ENCODE assay signal across 10 cellular contexts in the genomic region with DNA sequence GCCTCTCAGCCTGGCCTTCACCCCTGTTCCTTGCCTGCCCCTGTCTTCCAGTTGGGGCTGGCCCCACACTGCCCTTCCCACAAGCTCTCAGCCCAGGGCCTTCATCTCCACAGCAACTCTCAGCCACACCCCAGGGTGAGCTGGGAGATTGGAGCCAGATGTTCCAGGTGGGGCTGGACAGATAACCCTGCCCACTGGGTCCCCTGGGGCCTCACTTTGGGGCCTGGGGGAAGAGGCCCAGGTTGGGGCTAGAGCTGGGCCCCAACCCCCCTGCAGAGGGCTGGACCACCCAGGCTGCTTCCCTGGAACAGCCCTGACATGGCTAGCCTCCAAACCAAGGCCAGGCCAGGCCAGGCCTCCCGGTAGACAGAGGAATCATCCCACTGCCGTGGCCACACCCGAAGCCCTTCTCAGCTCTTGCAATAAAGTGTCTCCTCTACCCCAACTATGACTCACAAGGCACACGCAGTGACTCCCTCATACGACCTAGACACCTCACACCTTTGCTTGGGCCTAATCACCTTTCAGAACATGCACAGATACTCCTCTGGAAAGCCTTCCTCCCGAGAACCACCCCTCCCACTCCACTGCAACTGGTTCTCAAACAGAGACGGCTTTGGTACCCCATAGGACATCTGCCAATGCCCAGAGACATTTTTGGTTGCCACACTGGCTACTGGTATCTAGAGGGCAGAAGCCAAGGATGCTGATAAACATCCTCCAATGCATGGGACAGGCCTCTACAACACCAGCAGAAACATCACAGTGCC. TPM values are rescaled to one million over a fixed set of nuclear protein-coding genes. Genes with fewer than 3 reads are reported as not detected.
DNase-seq lines count a peak whose midpoint lies in the region; ATAC-seq, FAIRE-seq and TF ChIP-seq lines count a peak whose summit lies in the region.
"Had no signal": no experiment of that assay in that cellular context is flagged by ENCODE, and none has a peak within 500 bp of the region (broad histone marks: within the 10 kb centered on the region; RNA-seq: fewer than 3 reads in every experiment).

No MANE protein-coding gene starts in this region.

- intact Hi-C loops in mammary epithelial cell (cut with micrococcal nuclease): loop anchor here (1.0 to 2.0 kb wide), 2 partner anchors 22 to 86 kb away; a partner anchor contains a TSS

- H3K9ac ChIP-seq in mammary epithelial cell (ENCODE audit: insufficient read depth, low read length): peak overlapping the region; percentile 59
- H3K9ac ChIP-seq: KMS-11 had no signal

- H3K4me2 ChIP-seq in mammary epithelial cell (ENCODE audit: insufficient read depth, low read depth, low read length): peak overlapping the region; percentile 73
- H3K4me2 ChIP-seq: KMS-11 had no signal

- H3K36me3 ChIP-seq in Peyer's patch (no peaks in the 10 kb centered on the region), mammary epithelial cell (ENCODE audit: insufficient read depth, low read length) (peaks cover 30% of the 10 kb centered on the region)

- dilution Hi-C loops in mammary epithelial cell (cut with HindIII; ENCODE audit: low sequenced_read_pairs): no loop called here

- in situ Hi-C loops in mammary epithelial cell (cut with MboI; ENCODE audit: low sequenced_read_pairs in 2 of 2): no loop called here

- TF ChIP-seq CTCF in GM12865 (IDR thresholded peaks at IDR 0.05; ENCODE audit: insufficient read depth, low read depth, low read length, missing control alignments) (no peak), Peyer's patch (IDR thresholded peaks at IDR 0.05) (no peak), mammary epithelial cell (conservative IDR thresholded peaks at IDR 0.05 in 1 of 2, IDR thresholded peaks at IDR 0.05 in 1 of 2; ENCODE audit: extremely low read depth in 1 of 2, insufficient read depth in 1 of 2, low read depth in 1 of 2, low read length in 2 of 2) (no peak), nephron (IDR thresholded peaks at IDR 0.05; ENCODE audit: unreplicated experiment in 3 of 3) (no peak)

- H3K4me1 ChIP-seq in Peyer's patch (peaks cover under 1 to 67% (median 65%) of the 10 kb centered on the region in 4 donors), mammary epithelial cell (ENCODE audit: insufficient read depth, low read length) (peaks cover 99% of the 10 kb centered on the region)

- peak overlapping the region in 2 of 3 experiments; percentile 76 to 86 for H3K27ac Mint-ChIP-seq in nephron

- H3K36me3 Mint-ChIP-seq in nephron (ENCODE audit: low read depth): peaks cover 35% of the 10 kb centered on the region

- no peaks in the 10 kb centered on the region for H3K27me3 ChIP-seq in Peyer's patch
- H3K27me3 ChIP-seq in mammary epithelial cell (ENCODE audit: insufficient read depth, low read length): no peaks in the 10 kb centered on the region

- ATAC-seq in HG03280 (IDR thresholded peaks at IDR 0.05; ENCODE audit: unreplicated experiment) (no peak), GM18498 (IDR thresholded peaks at IDR 0.05; ENCODE audit: unreplicated experiment) (no peak)

- no peaks in the 10 kb centered on the region for H3K9me3 Mint-ChIP-seq in nephron

- peak overlapping the region; percentile 7 to 87 (median 66) for H3K27ac ChIP-seq in Peyer's patch
- peak overlapping the region; percentile 90 for H3K27ac ChIP-seq in mammary epithelial cell (ENCODE audit: insufficient read depth, low read depth, low read length)
- H3K27ac ChIP-seq: KMS-11 had no signal

- FAIRE-seq in HTR-8/SVneo (lab: Jason Lieb, UNC): no peak

- H3K27me3 Mint-ChIP-seq in nephron (ENCODE audit: low read depth): peaks cover 3% of the 10 kb centered on the region

- H3K9me3 ChIP-seq in Peyer's patch (no peaks in the 10 kb centered on the region), mammary epithelial cell (replicated peaks; ENCODE audit: insufficient read depth, low read length) (no peaks in the 10 kb centered on the region)

- H3K4me1 Mint-ChIP-seq in nephron: peaks cover 34% of the 10 kb centered on the region

- no peak overlapping the region for H2AFZ ChIP-seq in mammary epithelial cell (ENCODE audit: low read depth, low read length)

- no peak for TF ChIP-seq POLR2A in Peyer's patch (IDR thresholded peaks at IDR 0.05)

- no peaks in the 10 kb centered on the region for H4K20me1 ChIP-seq in mammary epithelial cell (ENCODE audit: insufficient read depth, low read length)

- peak; percentile 12 for DNase-seq in GM12865 (ENCODE audit: low read depth)
- DNase-seq in Peyer's patch: peak; percentile 39 to 75 (median 66)
- DNase-seq in mammary epithelial cell: peak; percentile 95
- DNase-seq in HTR-8/SVneo (ENCODE audit: insufficient read length, low spot score): no peak
- no peak for DNase-seq in NCI-H2107 treated with DMSO at 0.1 percent for 48 hours (lab: John Stamatoyannopoulos, UW; ENCODE audit: unreplicated experiment)
- DNase-seq: left cardiac atrium had no signal

- no TSS peak for BruUV-seq in mammary epithelial cell (replicated peaks; lab: Mats Ljungman, UMichigan)

- H3K4me3 ChIP-seq in GM12865 (ENCODE audit: low read depth, low read length) (no peak overlapping the region), Peyer's patch (no peak overlapping the region), mammary epithelial cell (replicated peaks in 1 of 3; ENCODE audit: insufficient read depth in 1 of 3, low read depth in 2 of 3, low read length in 3 of 3) (no peak overlapping the region)

- no peak overlapping the region for H3K4me3 Mint-ChIP-seq in nephron

- CTCF ChIA-PET in mammary epithelial cell (lab: Charles Lee; ENCODE audit: low non-redundant PET): interaction anchor here (0.6 to 0.9 kb wide), 4 partner anchors 13 to 112 kb away, joined by 3 to 6 read pairs (median 4); no protein-coding TSS in a partner anchor

- WGBS in mammary epithelial cell (ENCODE audit: low coverage, missing lambda C conversion rate): 0% methylated on average over 6 of the region's 7 CpGs

- peaks cover 99% of the 10 kb centered on the region for H3K79me2 ChIP-seq in mammary epithelial cell (ENCODE audit: insufficient read depth, low read length)

RNA-seq across cellular contexts. Expression of a gene that starts 22.2 kb away (rescaled TPM):
- 10 to 100 TPM; 15.7 to 35.7 (median 32.3) TPM for total RNA-seq in Peyer's patch
- 100 to 1,000 TPM; 471 to 738 TPM for total RNA-seq in mammary epithelial cell
- 404 TPM for polyA plus RNA-seq in mammary epithelial cell
- 456 TPM for polyA minus RNA-seq in mammary epithelial cell

Comparison
In these comparisons a context has a peak if more than half of its experiments do, and no peak if none do; other contexts are left out.
1. DNase-seq: peak in GM12865 (single experiment), Peyer's patch (3 of 3) and mammary epithelial cell (single experiment); none in HTR-8/SVneo (single experiment) and NCI-H2107 treated with DMSO at 0.1 percent for 48 hours (single experiment).
2. RNA of a gene that starts 22.2 kb away (total RNA-seq): 471 to 738 TPM in mammary epithelial cell; 15.7 to 35.7 TPM in Peyer's patch; every median in the first group is over 10 times any median in the second.